In genomic region chr1:115755436-115756370, GRCh38 we compare ENCODE assay signal across 17 cellular contexts. TPM values are rescaled to one million over a fixed set of nuclear protein-coding genes. Genes with fewer than 3 reads are reported as not detected.
"Had no signal": no experiment of that assay in that cellular context is flagged by ENCODE, and none has a peak within 500 bp of the region (broad histone marks: within the 10 kb centered on the region; RNA-seq: fewer than 3 reads in every experiment).

No MANE protein-coding gene starts in this region.

- H3K27me3 ChIP-seq: upper lobe of left lung had no signal

- H3K4me3 ChIP-seq: smooth muscle cell, upper lobe of left lung had no signal

- H3K4me2 ChIP-seq: smooth muscle cell had no signal

- H3K36me3 ChIP-seq: upper lobe of left lung had no signal

- ATAC-seq: activated naive CD4-positive, alpha-beta T cell treated with anti-CD3 and anti-CD28 coated beads, Interleukin-2, amount 50 U/mL, for 72 hours; esophagus mucosa; stimulated activated memory B cell treated with anti-CD40 and anti-IgM and Interleukin-4, amounts not matched to agents 10 μg/mL and 1 μg/mL and 100 μg/mL, for 72 hours had no signal

- DNase-seq: activated CD4-positive, alpha-beta T cell treated with anti-CD3 and anti-CD28 coated beads, Interleukin-2, amount 50 U/mL, for 4 hours; activated CD4-positive, CD25-positive, alpha-beta regulatory T cell treated with anti-CD3 and anti-CD28 coated beads, Interleukin-2, amount 50 U/mL, for 72 hours; activated effector memory CD4-positive, alpha-beta T cell treated with Interleukin-2 at 50 U/mL for 16 hours; activated T-cell treated with anti-CD3 and anti-CD28 coated beads, Interleukin-2, amount 50 U/mL, for 24 hours; amygdala; head of caudate nucleus; islet precursor cell; midbrain; naive B cell; nucleus accumbens had no signal

- H3K9me3 ChIP-seq: upper lobe of left lung had no signal

RNA-seq across cellular contexts. Expression of gene CASQ2, which starts 12.8 kb away (rescaled TPM):
- total RNA-seq: activated naive CD4-positive, alpha-beta T cell treated with anti-CD3 and anti-CD28 coated beads, Interleukin-2, amount 50 U/mL, for 72 hours; fibroblast of villous mesenchyme; pulmonary artery endothelial cell; smooth muscle cell had no signal
- polyA plus RNA-seq: smooth muscle cell had no signal
